10 cellular contexts compared by ENCODE assay signal in genomic region chr1:227886503-227886961, GRCh38.
DNase-seq lines count a peak whose midpoint lies in the region; ATAC-seq, FAIRE-seq and TF ChIP-seq lines count a peak whose summit lies in the region.
"Had no signal": no experiment of that assay in that cellular context is flagged by ENCODE, and none has a peak within 500 bp of the region (broad histone marks: within the 10 kb centered on the region; RNA-seq: fewer than 3 reads in every experiment).

No MANE protein-coding gene starts in this region.

- peaks cover 23% of the 10 kb centered on the region for H3K4me1 ChIP-seq in smooth muscle cell (ENCODE audit: low read depth)

- H3K4me2 ChIP-seq in smooth muscle cell: peak overlapping the region; percentile 90

- no peak for TF ChIP-seq POLR2A in GM12892 (IDR thresholded peaks at IDR 0.05; ENCODE audit: low read depth, low read length)

- FAIRE-seq in GM12892 (lab: Jason Lieb, UNC): no peak

- H3F3A ChIP-seq in smooth muscle cell (ENCODE audit: low read depth): no peaks in the 10 kb centered on the region

- H2AFZ ChIP-seq in smooth muscle cell (ENCODE audit: low read depth): peak overlapping the region; percentile 82
- H2AFZ ChIP-seq: PC-9 had no signal

- no peak for TF ChIP-seq CTCF in activated CD8-positive, alpha-beta T cell treated with anti-CD3 and anti-CD28 coated beads for 36 hours (IDR thresholded peaks at IDR 0.05)
- TF ChIP-seq CTCF in smooth muscle cell (IDR thresholded peaks at IDR 0.05; ENCODE audit: borderline replicate concordance, insufficient read depth, poor library complexity, severe bottlenecking): no peak

- no peaks in the 10 kb centered on the region for H3K9me3 ChIP-seq in smooth muscle cell (replicated peaks; ENCODE audit: low read depth)

- no peaks in the 10 kb centered on the region for H3K79me2 ChIP-seq in smooth muscle cell (ENCODE audit: low read depth)

- H3K27ac ChIP-seq in smooth muscle cell (ENCODE audit: low read depth): peak overlapping the region; percentile 24
- H3K27ac ChIP-seq: PC-9 had no signal

- peak overlapping the region; percentile 48 for H3K4me3 ChIP-seq in smooth muscle cell
- H3K4me3 ChIP-seq: PC-9 had no signal

- DNase-seq in GM12892 (ENCODE audit: insufficient read length) (peak; percentile 19), immature natural killer cell (no peak), smooth muscle cell (lab: John Stamatoyannopoulos, UW; ENCODE audit: unreplicated experiment) (no peak), NCI-H1092 (lab: John Stamatoyannopoulos, UW) (no peak), activated T-cell treated with anti-CD3 and anti-CD28 coated beads for 4 hours (no peak)
- no peak for DNase-seq in activated CD8-positive, alpha-beta T cell treated with anti-CD3 and anti-CD28 coated beads for 36 hours
- DNase-seq: Karpas-422 had no signal

- no peaks in the 10 kb centered on the region for H3K36me3 Mint-ChIP-seq in activated CD8-positive, alpha-beta T cell treated with anti-CD3 and anti-CD28 coated beads for 36 hours (ENCODE audit: low read depth)
- H3K36me3 Mint-ChIP-seq in immature natural killer cell: no peaks in the 10 kb centered on the region

- no peak overlapping the region for H3K4me3 Mint-ChIP-seq in activated CD8-positive, alpha-beta T cell treated with anti-CD3 and anti-CD28 coated beads for 36 hours
- peak overlapping the region in 4 of 5 donors; percentile 38 to 74 (median 59) for H3K4me3 Mint-ChIP-seq in immature natural killer cell

- POLR2A ChIA-PET in activated CD8-positive, alpha-beta T cell treated with anti-CD3 and anti-CD28 coated beads for 36 hours (lab: Charles Lee): no interaction called here

- H3K27me3 Mint-ChIP-seq in activated CD8-positive, alpha-beta T cell treated with anti-CD3 and anti-CD28 coated beads for 36 hours: no peaks in the 10 kb centered on the region
- H3K27me3 Mint-ChIP-seq in immature natural killer cell (ENCODE audit: low read depth in 3 of 3): peaks cover 0 to 1% (median 0%) of the 10 kb centered on the region in 3 donors

- intact Hi-C loops in activated CD8-positive, alpha-beta T cell treated with anti-CD3 and anti-CD28 coated beads for 36 hours (cut with micrococcal nuclease): no loop called here

- CTCF ChIA-PET in activated CD8-positive, alpha-beta T cell treated with anti-CD3 and anti-CD28 coated beads for 36 hours (lab: Charles Lee): interaction anchor here (0.9 to 1.4 kb wide), 2 partner anchors 11 to 124 kb away, joined by 3 to 5 read pairs; no protein-coding TSS in a partner anchor

- peak overlapping the region; percentile 38 for H3K27ac Mint-ChIP-seq in activated CD8-positive, alpha-beta T cell treated with anti-CD3 and anti-CD28 coated beads for 36 hours
- H3K27ac Mint-ChIP-seq in immature natural killer cell: no peak overlapping the region

- no peaks in the 10 kb centered on the region for H4K20me1 ChIP-seq in smooth muscle cell (ENCODE audit: low read depth)

- H3K4me1 Mint-ChIP-seq in activated CD8-positive, alpha-beta T cell treated with anti-CD3 and anti-CD28 coated beads for 36 hours (ENCODE audit: low read depth): peaks cover 20% of the 10 kb centered on the region
- H3K4me1 Mint-ChIP-seq in immature natural killer cell: peaks cover 20 to 21% of the 10 kb centered on the region in 2 donors

- H3K36me3 ChIP-seq in smooth muscle cell (ENCODE audit: low read depth): no peaks in the 10 kb centered on the region

- no peak overlapping the region for H3K9ac ChIP-seq in smooth muscle cell (ENCODE audit: low read depth)

- WGBS in smooth muscle cell (ENCODE audit: low lambda C conversion rate): 19% methylated on average over 6 of the region's 18 CpGs

- H3K27me3 ChIP-seq in smooth muscle cell (ENCODE audit: low read depth): no peaks in the 10 kb centered on the region

- no peaks in the 10 kb centered on the region for H3K9me3 Mint-ChIP-seq in activated CD8-positive, alpha-beta T cell treated with anti-CD3 and anti-CD28 coated beads for 36 hours
- H3K9me3 Mint-ChIP-seq in immature natural killer cell: no peaks in the 10 kb centered on the region

- no peak for ATAC-seq in activated CD8-positive, alpha-beta T cell treated with anti-CD3 and anti-CD28 coated beads for 36 hours
- ATAC-seq in HG02870 (IDR thresholded peaks at IDR 0.05; ENCODE audit: unreplicated experiment) (no peak), HG02642 (IDR thresholded peaks at IDR 0.05; ENCODE audit: poor library complexity, unreplicated experiment) (no peak)
